Comparison of ENCODE assay signal across 27 cellular contexts in the genomic region with DNA sequence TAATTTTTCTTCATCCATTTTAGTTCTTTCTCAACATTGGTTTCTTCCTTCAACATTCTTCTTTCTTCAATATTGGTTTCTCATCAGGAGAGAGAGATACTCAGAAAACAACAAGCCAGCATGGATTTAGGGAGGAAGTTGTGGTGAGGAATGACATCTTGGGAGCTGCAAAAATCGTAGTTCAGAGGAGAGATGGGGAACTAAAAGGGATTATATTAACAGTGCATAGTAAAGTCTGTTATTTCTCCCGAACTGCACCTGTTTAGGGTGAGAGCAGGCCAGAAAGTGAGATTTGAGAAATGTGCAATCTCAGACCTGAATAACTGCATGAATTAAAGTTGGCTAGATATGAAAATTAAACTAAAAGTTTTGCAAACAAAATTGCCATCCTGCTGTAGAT.
"Had no signal": no experiment of that assay in that cellular context is flagged by ENCODE, and none has a peak within 500 bp of the region (broad histone marks: within the 10 kb centered on the region; RNA-seq: fewer than 3 reads in every experiment).

No MANE protein-coding gene starts in this region.

- H3K27me3 Mint-ChIP-seq: activated CD4-positive, alpha-beta memory T cell treated with anti-CD3 and anti-CD28 coated beads for 36 hours; activated CD4-positive, alpha-beta T cell treated with anti-CD3 and anti-CD28 coated beads, Interleukin-2, amount 10 ng/mL, durations not matched to agents 24 days and 14 days; central memory CD8-positive, alpha-beta T cell; natural killer cell treated with Interleukin-12 subunit alpha and Interleukin-12 subunit beta and Interleukin-15 and Interleukin-18, amount 100 ng/mL, for 72 hours; type B pancreatic cell had no signal

- H3K36me3 Mint-ChIP-seq: activated CD4-positive, alpha-beta memory T cell treated with anti-CD3 and anti-CD28 coated beads for 36 hours; type B pancreatic cell had no signal

- H3K36me3 ChIP-seq: colonic mucosa, gastroesophageal sphincter, left ventricle myocardium inferior, vagina, WERI-Rb-1 had no signal

- H3K9me3 Mint-ChIP-seq: activated CD4-positive, alpha-beta memory T cell treated with anti-CD3 and anti-CD28 coated beads for 36 hours; activated naive CD4-positive, alpha-beta T cell treated with anti-CD3 and anti-CD28 coated beads, Interleukin-2, amount 50 U/mL, for 72 hours; activated T-helper 2 cell treated with anti-CD3 and anti-CD28 coated beads, Interferon-gamma antibody, Interleukin-2, Interleukin-4, amounts not matched to agents 10 μg/mL and 5 μg/mL and 100 μg/mL, durations not matched to agents 14 hours and 24 hours and 36 hours; central memory CD8-positive, alpha-beta T cell; natural killer cell treated with Interleukin-12 subunit alpha and Interleukin-12 subunit beta and Interleukin-15 and Interleukin-18, amount 100 ng/mL, for 72 hours; type B pancreatic cell had no signal

- H3K4me1 ChIP-seq: colonic mucosa, gastroesophageal sphincter, left ventricle myocardium inferior, vagina had no signal

- H3K27me3 ChIP-seq: colonic mucosa, dorsolateral prefrontal cortex, gastroesophageal sphincter, hepatocyte, vagina had no signal

- H3K27ac Mint-ChIP-seq: activated CD4-positive, alpha-beta memory T cell treated with anti-CD3 and anti-CD28 coated beads for 36 hours; activated CD4-positive, alpha-beta T cell treated with anti-CD3 and anti-CD28 coated beads, Interleukin-2, amount 10 ng/mL, durations not matched to agents 24 days and 14 days; activated naive CD4-positive, alpha-beta T cell treated with anti-CD3 and anti-CD28 coated beads, Interleukin-2, amount 50 U/mL, for 72 hours; activated T-helper 2 cell treated with anti-CD3 and anti-CD28 coated beads, Interferon-gamma antibody, Interleukin-2, Interleukin-4, amounts not matched to agents 10 μg/mL and 5 μg/mL and 100 μg/mL, durations not matched to agents 14 hours and 24 hours and 36 hours; natural killer cell treated with Interleukin-12 subunit alpha and Interleukin-12 subunit beta and Interleukin-15 and Interleukin-18, amount 100 ng/mL, for 72 hours; T-helper 1 cell treated with Interleukin-12 subunit alpha and Interleukin-12 subunit beta and Interleukin-4 antibody, amounts not matched to agents 30 μg/mL and 1 μg/mL, for 36 hours; type B pancreatic cell had no signal

- DNase-seq: activated CD4-positive, alpha-beta memory T cell treated with anti-CD3 and anti-CD28 coated beads for 36 hours; activated CD4-positive, alpha-beta T cell treated with anti-CD3 and anti-CD28 coated beads, Interleukin-2, amount 10 ng/mL, durations not matched to agents 24 days and 14 days; activated CD4-positive, CD25-positive, alpha-beta regulatory T cell treated with anti-CD3 and anti-CD28 coated beads, Interleukin-2, amount 50 U/mL, for 72 hours; activated naive CD4-positive, alpha-beta T cell; activated T-cell treated with anti-CD3 and anti-CD28 coated beads, Interleukin-2, amount 50 U/mL, for 48 hours; colonic mucosa; dorsolateral prefrontal cortex; effector memory CD4-positive, alpha-beta T cell; islet precursor cell; left ventricle myocardium inferior; mucosa of descending colon; posterior cingulate gyrus; right cardiac atrium; stimulated activated CD4-positive, alpha-beta T cell treated with anti-CD3 and anti-CD28 coated beads, Interleukin-4, amount 100 ng/mL, for 1 hour; stimulated activated naive CD8-positive, alpha-beta T cell treated with anti-CD3 and anti-CD28 coated beads, Interleukin-15, Interleukin-2, amounts not matched to agents 100 U/mL and 50 U/mL, for 24 hours; T-helper 9 cell; WERI-Rb-1 had no signal

- H3K9me3 ChIP-seq: colonic mucosa, gastroesophageal sphincter, left ventricle myocardium inferior, mucosa of descending colon, vagina had no signal

- H3K27ac ChIP-seq: colonic mucosa, dorsolateral prefrontal cortex, gastroesophageal sphincter, hepatocyte, left ventricle myocardium inferior, vagina, WERI-Rb-1 had no signal

- H3K4me3 ChIP-seq: colonic mucosa, dorsolateral prefrontal cortex, gastroesophageal sphincter, hepatocyte, left ventricle myocardium inferior, lung, mucosa of descending colon, vagina had no signal

- H3K4me3 Mint-ChIP-seq: activated CD4-positive, alpha-beta memory T cell treated with anti-CD3 and anti-CD28 coated beads for 36 hours; activated CD4-positive, alpha-beta T cell treated with anti-CD3 and anti-CD28 coated beads, Interleukin-2, amount 10 ng/mL, durations not matched to agents 24 days and 14 days; central memory CD8-positive, alpha-beta T cell; natural killer cell treated with Interleukin-12 subunit alpha and Interleukin-12 subunit beta and Interleukin-15 and Interleukin-18, amount 100 ng/mL, for 72 hours; T-helper 1 cell treated with Interleukin-12 subunit alpha and Interleukin-12 subunit beta and Interleukin-4 antibody, amounts not matched to agents 30 μg/mL and 1 μg/mL, for 36 hours; type B pancreatic cell had no signal
